Comparison of ENCODE assay signal across 17 cellular contexts in genomic region chr13:100600461-100600860, GRCh38.
"Had no signal": no experiment of that assay in that cellular context is flagged by ENCODE, and none has a peak within 500 bp of the region (broad histone marks: within the 10 kb centered on the region; RNA-seq: fewer than 3 reads in every experiment).

No MANE protein-coding gene starts in this region.

- H3K27ac Mint-ChIP-seq: natural killer cell treated with Interleukin-12 subunit alpha and Interleukin-12 subunit beta and Interleukin-15 and Interleukin-18, amount 100 ng/mL, for 72 hours; progenitor cell of endocrine pancreas; type B pancreatic cell had no signal

- ATAC-seq: esophagus mucosa; heart left ventricle; left colon; left ventricle myocardium superior; natural killer cell treated with Interleukin-12 subunit alpha and Interleukin-12 subunit beta and Interleukin-15 and Interleukin-18, amount 100 ng/mL, for 72 hours; right cardiac atrium had no signal

- DNase-seq: dorsolateral prefrontal cortex; effector CD8-positive, alpha-beta T cell; heart left ventricle; hippocampal formation; left colon; left ventricle myocardium superior; mesenchymal stem cell; midbrain; occipital lobe; right cardiac atrium; small intestine; stimulated activated CD4-positive, alpha-beta T cell treated with anti-CD3 and anti-CD28 coated beads, Interleukin-12 subunit alpha, Interleukin-12 subunit beta, amount 100 ng/mL, for 4 hours; stimulated activated naive CD4-positive, alpha-beta T cell treated with Interleukin-2 at 50 U/mL for 16 hours had no signal

- H3K27me3 Mint-ChIP-seq: natural killer cell treated with Interleukin-12 subunit alpha and Interleukin-12 subunit beta and Interleukin-15 and Interleukin-18, amount 100 ng/mL, for 72 hours; progenitor cell of endocrine pancreas; type B pancreatic cell had no signal

- H3K36me3 Mint-ChIP-seq: natural killer cell treated with Interleukin-12 subunit alpha and Interleukin-12 subunit beta and Interleukin-15 and Interleukin-18, amount 100 ng/mL, for 72 hours had no signal

- H3K4me3 Mint-ChIP-seq: natural killer cell treated with Interleukin-12 subunit alpha and Interleukin-12 subunit beta and Interleukin-15 and Interleukin-18, amount 100 ng/mL, for 72 hours; type B pancreatic cell had no signal

- H3K9me3 Mint-ChIP-seq: natural killer cell treated with Interleukin-12 subunit alpha and Interleukin-12 subunit beta and Interleukin-15 and Interleukin-18, amount 100 ng/mL, for 72 hours; type B pancreatic cell had no signal
